ENCODE assay signal across 15 cellular contexts in genomic region chr13:70666883-70667282, GRCh38.
"Had no signal": no experiment of that assay in that cellular context is flagged by ENCODE, and none has a peak within 500 bp of the region (broad histone marks: within the 10 kb centered on the region; RNA-seq: fewer than 3 reads in every experiment).

No MANE protein-coding gene starts in this region.

- H3K4me3 ChIP-seq: MG63, SJCRH30 had no signal

- H3K27me3 ChIP-seq: MG63, SJCRH30 had no signal

- ATAC-seq: Panc1, Right ventricle myocardium inferior, SK-N-SH treated with all-trans-retinoic acid at 6 μM for 48 hours had no signal

- H3K9me3 ChIP-seq: MG63, SJCRH30 had no signal

- DNase-seq: KBM-7, MG63, NCI-H1092, NCI-H1436, NCI-H187, NCI-H2029, NCI-H2081 treated with DMSO at 0.1 percent for 48 hours, NCI-H2227 treated with DMSO at 0.1 percent for 48 hours, NCI-H524 treated with DMSO at 0.1 percent for 48 hours, SHP77 treated with DMSO at 0.1 percent for 48 hours, T-helper 1 cell had no signal

- H3K27ac ChIP-seq: SJCRH30 had no signal

- H3K36me3 ChIP-seq: MG63, SJCRH30 had no signal
